ENCODE assay signal across 10 cellular contexts in genomic region chr18:9741821-9742541, GRCh38. TPM values are rescaled to one million over a fixed set of nuclear protein-coding genes. Genes with fewer than 3 reads are reported as not detected.
DNase-seq lines count a peak whose midpoint lies in the region; ATAC-seq and TF ChIP-seq lines count a peak whose summit lies in the region.
"Had no signal": no experiment of that assay in that cellular context is flagged by ENCODE, and none has a peak within 500 bp of the region (broad histone marks: within the 10 kb centered on the region; RNA-seq: fewer than 3 reads in every experiment).

No MANE protein-coding gene starts in this region.

- no peaks in the 10 kb centered on the region for H3K9me3 Mint-ChIP-seq in WTC11

- no peaks in the 10 kb centered on the region for H3K9me3 ChIP-seq in right cardiac atrium (ENCODE audit: control insufficient read depth, low read length)
- no peaks in the 10 kb centered on the region for H3K9me3 ChIP-seq in sigmoid colon

- peaks cover 45% of the 10 kb centered on the region for H3K4me1 Mint-ChIP-seq in WTC11

- ATAC-seq in WTC11 (peak; percentile 92), right cardiac atrium (peak; percentile 54 to 79), HG03095 (IDR thresholded peaks at IDR 0.05; ENCODE audit: unreplicated experiment) (no peak)

- POLR2A ChIA-PET in WTC11 (lab: Charles Lee), result no interaction called here

- peak overlapping the region; percentile 27 for H3K4me3 ChIP-seq in right cardiac atrium (ENCODE audit: low read length)
- peak overlapping the region in 1 of 4 donors; percentile 10 for H3K4me3 ChIP-seq in sigmoid colon

- H3K4me1 ChIP-seq in right cardiac atrium (ENCODE audit: control insufficient read depth, insufficient read depth, low read length) (peaks cover 8% of the 10 kb centered on the region), sigmoid colon (peaks cover 0 to 48% (median 25%) of the 10 kb centered on the region in 4 donors)

- 50% methylated on average over 19 of the region's 19 CpGs for WGBS in right cardiac atrium
- 76 to 91% methylated on average over 19 of the region's 19 CpGs for WGBS in sigmoid colon, 2 donors

- no peak for TF ChIP-seq EP300 in sigmoid colon (IDR thresholded peaks at IDR 0.05)

- H3K27me3 ChIP-seq in right cardiac atrium (ENCODE audit: control insufficient read depth, insufficient read depth) (no peaks in the 10 kb centered on the region), sigmoid colon (no peaks in the 10 kb centered on the region)

- intact Hi-C loops in right cardiac atrium (cut with DNase I) (no loop called here), sigmoid colon (cut with DNase I) (no loop called here)

- peak overlapping the region; percentile 96 for H3K27ac Mint-ChIP-seq in WTC11

- H3K36me3 Mint-ChIP-seq in WTC11, result no peaks in the 10 kb centered on the region

- H3K27me3 Mint-ChIP-seq in WTC11 (ENCODE audit: low read depth), result no peaks in the 10 kb centered on the region

- H3K36me3 ChIP-seq in sigmoid colon, result no peaks in the 10 kb centered on the region

- no peak for TF ChIP-seq POLR2A in sigmoid colon (IDR thresholded peaks at IDR 0.05)

- H3K27ac ChIP-seq in right cardiac atrium (ENCODE audit: low read length) (no peak overlapping the region), sigmoid colon (peak overlapping the region; percentile 10 to 57 (median 40))

- peak overlapping the region; percentile 20 for H3K4me3 Mint-ChIP-seq in WTC11

- CTCF ChIA-PET in WTC11 (lab: Charles Lee), result interaction anchor here (1.2 kb wide), 1 partner anchor 11 kb away, joined by 3 read pairs; no protein-coding TSS in a partner anchor

- TF ChIP-seq CTCF in WTC11 (IDR thresholded peaks at IDR 0.05) (no peak), sigmoid colon (IDR thresholded peaks at IDR 0.05) (no peak)

- peak; percentile 49 for DNase-seq in GM04503 (ENCODE audit: low read depth)
- peak; percentile 33 for DNase-seq in WTC11 (ENCODE audit: low spot score)
- peak in 2 of 3 donors; percentile 57 to 65 for DNase-seq in right cardiac atrium
- DNase-seq in sigmoid colon, result no peak
- DNase-seq in GDM1 (lab: John Stamatoyannopoulos, UW), result no peak
- no peak for DNase-seq in NCI-H1930 (lab: John Stamatoyannopoulos, UW)
- DNase-seq in activated CD4-positive, alpha-beta T cell treated with anti-CD3 and anti-CD28 coated beads, Interleukin-2, amount 50 U/mL, for 4 hours, result no peak
- DNase-seq: activated CD4-positive, CD25-positive, alpha-beta regulatory T cell treated with anti-CD3 and anti-CD28 coated beads, Interleukin-2, amount 50 U/mL, for 72 hours; NCI-H1048 had no signal

TF ChIP-seq in WTC11, 78 proteins besides CTCF, POLR2A, EP300 and RAD21:
- TF ChIP-seq, protein P1, sequence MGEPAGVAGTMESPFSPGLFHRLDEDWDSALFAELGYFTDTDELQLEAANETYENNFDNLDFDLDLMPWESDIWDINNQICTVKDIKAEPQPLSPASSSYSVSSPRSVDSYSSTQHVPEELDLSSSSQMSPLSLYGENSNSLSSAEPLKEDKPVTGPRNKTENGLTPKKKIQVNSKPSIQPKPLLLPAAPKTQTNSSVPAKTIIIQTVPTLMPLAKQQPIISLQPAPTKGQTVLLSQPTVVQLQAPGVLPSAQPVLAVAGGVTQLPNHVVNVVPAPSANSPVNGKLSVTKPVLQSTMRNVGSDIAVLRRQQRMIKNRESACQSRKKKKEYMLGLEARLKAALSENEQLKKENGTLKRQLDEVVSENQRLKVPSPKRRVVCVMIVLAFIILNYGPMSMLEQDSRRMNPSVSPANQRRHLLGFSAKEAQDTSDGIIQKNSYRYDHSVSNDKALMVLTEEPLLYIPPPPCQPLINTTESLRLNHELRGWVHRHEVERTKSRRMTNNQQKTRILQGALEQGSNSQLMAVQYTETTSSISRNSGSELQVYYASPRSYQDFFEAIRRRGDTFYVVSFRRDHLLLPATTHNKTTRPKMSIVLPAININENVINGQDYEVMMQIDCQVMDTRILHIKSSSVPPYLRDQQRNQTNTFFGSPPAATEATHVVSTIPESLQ (CRISPR knock-in tag; IDR thresholded peaks at IDR 0.05), result no peak
- no peak for TF ChIP-seq SOX15 (CRISPR knock-in tag; IDR thresholded peaks at IDR 0.05)
- no peak for TF ChIP-seq NR2C2 (CRISPR knock-in tag; IDR thresholded peaks at IDR 0.05)
- no peak for TF ChIP-seq ZNF219 (CRISPR knock-in tag; IDR thresholded peaks at IDR 0.05; ENCODE audit: borderline replicate concordance)
- TF ChIP-seq ETV6 (CRISPR knock-in tag; IDR thresholded peaks at IDR 0.05), result peak; percentile 90
- TF ChIP-seq, protein P2, sequence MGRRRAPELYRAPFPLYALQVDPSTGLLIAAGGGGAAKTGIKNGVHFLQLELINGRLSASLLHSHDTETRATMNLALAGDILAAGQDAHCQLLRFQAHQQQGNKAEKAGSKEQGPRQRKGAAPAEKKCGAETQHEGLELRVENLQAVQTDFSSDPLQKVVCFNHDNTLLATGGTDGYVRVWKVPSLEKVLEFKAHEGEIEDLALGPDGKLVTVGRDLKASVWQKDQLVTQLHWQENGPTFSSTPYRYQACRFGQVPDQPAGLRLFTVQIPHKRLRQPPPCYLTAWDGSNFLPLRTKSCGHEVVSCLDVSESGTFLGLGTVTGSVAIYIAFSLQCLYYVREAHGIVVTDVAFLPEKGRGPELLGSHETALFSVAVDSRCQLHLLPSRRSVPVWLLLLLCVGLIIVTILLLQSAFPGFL (CRISPR knock-in tag; IDR thresholded peaks at IDR 0.05; ENCODE audit: borderline replicate concordance), result no peak
- no peak for TF ChIP-seq GRHL2 (CRISPR knock-in tag; IDR thresholded peaks at IDR 0.05; ENCODE audit: insufficient replicate concordance, severe bottlenecking)
- TF ChIP-seq FOXP4 (CRISPR knock-in tag; IDR thresholded peaks at IDR 0.05), result 0 out of 2 replicates have a peak, but pooled peaks have one; percentile 21

RNA-seq across cellular contexts. Expression of gene RAB31, which starts 33.9 kb away (rescaled TPM):
- total RNA-seq in WTC11 (2021) (30.8 to 34.9 TPM (median 32.9 TPM) in 3 replicates), right cardiac atrium (10 to 100 TPM; 21.5 to 42.3 (median 26.0) TPM), sigmoid colon (10 to 100 TPM; 52.0 to 74.6 (median 65.9) TPM)
- polyA plus RNA-seq in right cardiac atrium (9.1 TPM), sigmoid colon (10 to 100 TPM; 16.2 to 22.2 (median 21.8) TPM)

Comparison
In these comparisons a context has a peak if more than half of its experiments do, and no peak if none do; other contexts are left out.
1. DNase-seq: peak in GM04503 (single experiment), WTC11 (single experiment) and right cardiac atrium (2 of 3); none in sigmoid colon (single experiment), GDM1 (single experiment), NCI-H1930 (0 of 2) and activated CD4-positive, alpha-beta T cell treated with anti-CD3 and anti-CD28 coated beads, Interleukin-2, amount 50 U/mL, for 4 hours (0 of 2).